8 cellular contexts compared by ENCODE assay signal in the genomic region with DNA sequence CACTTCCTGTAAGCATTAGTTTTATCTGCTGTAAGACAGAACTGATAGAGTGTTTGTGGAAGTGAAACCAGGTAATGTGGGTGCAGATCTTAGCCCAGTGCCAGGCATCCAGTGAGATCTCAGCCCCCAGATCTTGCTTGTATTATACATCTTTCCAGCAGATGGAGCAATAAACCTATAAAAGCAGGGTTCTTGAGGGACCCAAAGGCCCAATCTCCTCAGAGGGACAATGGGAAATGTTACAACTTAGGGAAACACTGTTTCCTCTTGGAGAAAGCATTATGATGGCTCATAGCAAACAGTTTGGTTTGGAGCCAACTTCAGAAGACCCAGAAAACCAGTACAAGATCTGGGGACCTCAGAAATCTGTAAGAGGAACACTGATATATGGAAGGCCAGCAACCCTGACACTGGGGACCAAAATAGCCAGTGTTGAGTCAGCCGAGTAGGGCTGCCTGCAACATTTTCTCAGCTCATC.
DNase-seq lines count a peak whose midpoint lies in the region; ATAC-seq, FAIRE-seq and TF ChIP-seq lines count a peak whose summit lies in the region.

No MANE protein-coding gene starts in this region.

- peak; percentile 54 for TF ChIP-seq CTCF in cardiac fibroblast (IDR thresholded peaks at IDR 0.05; ENCODE audit: low read depth, low read length)

- ATAC-seq in GM21423 (IDR thresholded peaks at IDR 0.05; ENCODE audit: unreplicated experiment), result peak; percentile 100
- ATAC-seq in HG03521 (IDR thresholded peaks at IDR 0.05; ENCODE audit: unreplicated experiment), result peak; percentile 100
- ATAC-seq in left lobe of liver, result peak; percentile 87

- FAIRE-seq in urothelium cell line (lab: Jason Lieb, UNC), result no peak

- no peak overlapping the region for H3K4me3 ChIP-seq in cardiac fibroblast (replicated peaks in 1 of 2; ENCODE audit: low read depth in 2 of 2, low read length in 2 of 2)

- DNase-seq in EL (peak; percentile 78), NOMO-1 (lab: John Stamatoyannopoulos, UW; ENCODE audit: unreplicated experiment in 2 of 2) (peak; percentile 85 to 95), cardiac fibroblast (ENCODE audit: low read depth in 2 of 2) (peak; percentile 84 to 85), left lobe of liver (ENCODE audit: low spot score) (no peak), urothelium cell line (ENCODE audit: low spot score) (peak; percentile 34)
- no peak for DNase-seq in activated CD4-positive, alpha-beta T cell treated with anti-CD3 and anti-CD28 coated beads, Interleukin-2, amount 50 U/mL, for 1 hour

Comparison
In these comparisons a context has a peak if more than half of its experiments do, and no peak if none do; other contexts are left out.
1. DNase-seq: peak in EL (single experiment), NOMO-1 (2 of 2), cardiac fibroblast (2 of 2) and urothelium cell line (single experiment); none in left lobe of liver (single experiment) and activated CD4-positive, alpha-beta T cell treated with anti-CD3 and anti-CD28 coated beads, Interleukin-2, amount 50 U/mL, for 1 hour (single experiment).
2. Peak in every context shown above with its lines, with median percentiles within 50 percentile points of each other: ATAC-seq.